Comparison of ENCODE assay signal across 10 cellular contexts in genomic region chr18:62838475-62839098, GRCh38.
DNase-seq lines count a peak whose midpoint lies in the region; ATAC-seq and TF ChIP-seq lines count a peak whose summit lies in the region.
"Had no signal": no experiment of that assay in that cellular context is flagged by ENCODE, and none has a peak within 500 bp of the region (broad histone marks: within the 10 kb centered on the region; RNA-seq: fewer than 3 reads in every experiment).

No MANE protein-coding gene starts in this region.

- H3K36me3 ChIP-seq in GM23338 (ENCODE audit: insufficient read depth) = no peaks in the 10 kb centered on the region
- H3K36me3 ChIP-seq in mesendoderm (ENCODE audit: control insufficient read depth, insufficient read depth, low read length) = no peaks in the 10 kb centered on the region
- no peaks in the 10 kb centered on the region for H3K36me3 ChIP-seq in mucosa of descending colon (ENCODE audit: low read depth)

- peak overlapping the region; percentile 29 for H3K56ac ChIP-seq in mesendoderm (ENCODE audit: low read length)

- H2BK15ac ChIP-seq in mesendoderm (replicated peaks; ENCODE audit: low read depth) = no peak overlapping the region

- H3K4me2 ChIP-seq in GM23338 (peak overlapping the region; percentile 40), mesendoderm (ENCODE audit: low read length) (no peak overlapping the region)

- H3K23ac ChIP-seq in mesendoderm (ENCODE audit: low read length) = no peak overlapping the region

- H3K4me3 ChIP-seq in GM23338 (peak overlapping the region; percentile 4), mesendoderm (ENCODE audit: low read length) (no peak overlapping the region), mucosa of descending colon (no peak overlapping the region)
- H3K4me3 ChIP-seq: skin epidermis had no signal

- H3F3A ChIP-seq in GM23338 (replicated peaks; ENCODE audit: low read depth) = no peaks in the 10 kb centered on the region

- H3K27me3 Mint-ChIP-seq in GM23338 (ENCODE audit: insufficient read depth, low read depth, poor library complexity) = peaks cover 7% of the 10 kb centered on the region
- H3K27me3 Mint-ChIP-seq in activated CD8-positive, alpha-beta T cell treated with anti-CD3 and anti-CD28 coated beads for 36 hours = no peaks in the 10 kb centered on the region

- peaks cover 23% of the 10 kb centered on the region for H3K36me3 Mint-ChIP-seq in GM23338 (ENCODE audit: low read depth)
- H3K36me3 Mint-ChIP-seq in activated CD8-positive, alpha-beta T cell treated with anti-CD3 and anti-CD28 coated beads for 36 hours (ENCODE audit: low read depth) = no peaks in the 10 kb centered on the region

- H3K4me1 ChIP-seq in GM23338 (ENCODE audit: insufficient read depth) = peaks cover 58% of the 10 kb centered on the region
- H3K4me1 ChIP-seq in mesendoderm (ENCODE audit: control insufficient read depth, low read depth, low read length) = peaks cover 2% of the 10 kb centered on the region
- no peaks in the 10 kb centered on the region for H3K4me1 ChIP-seq in mucosa of descending colon (ENCODE audit: low read depth)

- H2BK5ac ChIP-seq in mesendoderm (ENCODE audit: low read length) = no peak overlapping the region

- no peak overlapping the region for H4K5ac ChIP-seq in mesendoderm (ENCODE audit: low read length)

- no peak overlapping the region for H2AK5ac ChIP-seq in mesendoderm (ENCODE audit: low read length)

- WGBS in mesendoderm (ENCODE audit: extremely low coverage, insufficient coverage, low lambda C conversion rate) = no CpG with 5 or more reads among the region's 1 CpG

- H3K27me3 ChIP-seq in GM23338 (ENCODE audit: insufficient read depth) = no peaks in the 10 kb centered on the region
- no peaks in the 10 kb centered on the region for H3K27me3 ChIP-seq in mesendoderm (ENCODE audit: insufficient read depth, low read length, poor library complexity)

- TF ChIP-seq CTCF in GM23338 (conservative IDR thresholded peaks at IDR 0.05; ENCODE audit: low read depth in 2 of 2) = no peak
- no peak for TF ChIP-seq CTCF in activated CD8-positive, alpha-beta T cell treated with anti-CD3 and anti-CD28 coated beads for 36 hours (IDR thresholded peaks at IDR 0.05)
- no peak for TF ChIP-seq CTCF in mucosa of descending colon (IDR thresholded peaks at IDR 0.05)

- H3K4me1 Mint-ChIP-seq in GM23338 = peaks cover 65% of the 10 kb centered on the region
- peaks cover 18% of the 10 kb centered on the region for H3K4me1 Mint-ChIP-seq in activated CD8-positive, alpha-beta T cell treated with anti-CD3 and anti-CD28 coated beads for 36 hours (ENCODE audit: low read depth)

- H2AFZ ChIP-seq in GM23338 = no peak overlapping the region

- H3K9me2 ChIP-seq in GM23338 (ENCODE audit: insufficient read depth) = no peaks in the 10 kb centered on the region

- peaks cover 79% of the 10 kb centered on the region for H3K79me2 ChIP-seq in GM23338 (replicated peaks; ENCODE audit: insufficient read depth)
- peaks cover 22% of the 10 kb centered on the region for H3K79me2 ChIP-seq in mesendoderm (ENCODE audit: control insufficient read depth, insufficient read depth, low read length)

- no peaks in the 10 kb centered on the region for H3K79me1 ChIP-seq in mesendoderm (ENCODE audit: low read length)

- H4K20me1 ChIP-seq in GM23338 (replicated peaks; ENCODE audit: insufficient read depth) = no peaks in the 10 kb centered on the region

- no peak overlapping the region for H3K4ac ChIP-seq in mesendoderm (ENCODE audit: low read depth, low read length)

- peak overlapping the region; percentile 90 for H3K27ac ChIP-seq in GM23338 (ENCODE audit: low read depth)
- no peak overlapping the region for H3K27ac ChIP-seq in mesendoderm (ENCODE audit: low read depth, low read length)
- H3K27ac ChIP-seq: skin epidermis had no signal

- H3K4me3 Mint-ChIP-seq in GM23338 = peak overlapping the region; percentile 57
- no peak overlapping the region for H3K4me3 Mint-ChIP-seq in activated CD8-positive, alpha-beta T cell treated with anti-CD3 and anti-CD28 coated beads for 36 hours

- peak overlapping the region; percentile 60 for H3K18ac ChIP-seq in mesendoderm (ENCODE audit: low read length)

- H4K8ac ChIP-seq in mesendoderm (ENCODE audit: low read depth, low read length) = no peak overlapping the region

- ATAC-seq in GM18909 (IDR thresholded peaks at IDR 0.05; ENCODE audit: poor library complexity, unreplicated experiment) = peak; percentile 93
- peak; percentile 35; the same call in 2 of the 3 replicates for ATAC-seq in GM23338
- peak; percentile 80 for ATAC-seq in HG03432 (IDR thresholded peaks at IDR 0.05; ENCODE audit: unreplicated experiment)
- no peak for ATAC-seq in activated CD8-positive, alpha-beta T cell treated with anti-CD3 and anti-CD28 coated beads for 36 hours
- no peak for ATAC-seq in mucosa of descending colon

- no peaks in the 10 kb centered on the region for H3K9me3 Mint-ChIP-seq in GM23338
- no peaks in the 10 kb centered on the region for H3K9me3 Mint-ChIP-seq in activated CD8-positive, alpha-beta T cell treated with anti-CD3 and anti-CD28 coated beads for 36 hours

- no peak overlapping the region for H2BK120ac ChIP-seq in mesendoderm (ENCODE audit: low read depth, low read length)

- DNase-seq in GM23338 (ENCODE audit: low spot score) (peak; percentile 39), mesendoderm (peak; percentile 35), T-helper 1 cell (no peak), mucosa of descending colon (no peak)
- no peak for DNase-seq in activated CD8-positive, alpha-beta T cell treated with anti-CD3 and anti-CD28 coated beads for 36 hours
- DNase-seq: activated T-cell treated with anti-CD3 and anti-CD28 coated beads for 4 hours, NCI-H2081 treated with DMSO at 0.1 percent for 48 hours had no signal

- CTCF ChIA-PET in activated CD8-positive, alpha-beta T cell treated with anti-CD3 and anti-CD28 coated beads for 36 hours (lab: Charles Lee) = no interaction called here

- POLR2A ChIA-PET in activated CD8-positive, alpha-beta T cell treated with anti-CD3 and anti-CD28 coated beads for 36 hours (lab: Charles Lee) = no interaction called here

- no peaks in the 10 kb centered on the region for H3K9me3 ChIP-seq in mucosa of descending colon

- peak overlapping the region; percentile 95 for H3K27ac Mint-ChIP-seq in GM23338
- H3K27ac Mint-ChIP-seq in activated CD8-positive, alpha-beta T cell treated with anti-CD3 and anti-CD28 coated beads for 36 hours = no peak overlapping the region

- H3K9ac ChIP-seq in mesendoderm (ENCODE audit: low read length) = peak overlapping the region; percentile 9

- intact Hi-C loops in activated CD8-positive, alpha-beta T cell treated with anti-CD3 and anti-CD28 coated beads for 36 hours (cut with micrococcal nuclease) = no loop called here
- intact Hi-C loops in mucosa of descending colon (cut with DNase I, micrococcal nuclease) = no loop called here

TF ChIP-seq in GM23338, 12 proteins besides CTCF, POLR2A, EP300 and RAD21:
- TF ChIP-seq NANOG (IDR thresholded peaks at IDR 0.05; ENCODE audit: borderline replicate concordance) (peak; percentile 60; the same call in 1 of the 2 replicates), REST (IDR thresholded peaks at IDR 0.05; ENCODE audit: unreplicated experiment) (no peak)

Comparison
In these comparisons a context has a peak if more than half of its experiments do, and no peak if none do; other contexts are left out.
1. ATAC-seq: peak in GM18909 (single experiment), GM23338 (single experiment) and HG03432 (single experiment); none in activated CD8-positive, alpha-beta T cell treated with anti-CD3 and anti-CD28 coated beads for 36 hours (single experiment) and mucosa of descending colon (single experiment).
2. DNase-seq: peak in GM23338 (single experiment) and mesendoderm (single experiment); none in T-helper 1 cell (0 of 5), activated CD8-positive, alpha-beta T cell treated with anti-CD3 and anti-CD28 coated beads for 36 hours (single experiment) and mucosa of descending colon (0 of 3).